ENCODE assay signal across 23 cellular contexts in the genomic region with DNA sequence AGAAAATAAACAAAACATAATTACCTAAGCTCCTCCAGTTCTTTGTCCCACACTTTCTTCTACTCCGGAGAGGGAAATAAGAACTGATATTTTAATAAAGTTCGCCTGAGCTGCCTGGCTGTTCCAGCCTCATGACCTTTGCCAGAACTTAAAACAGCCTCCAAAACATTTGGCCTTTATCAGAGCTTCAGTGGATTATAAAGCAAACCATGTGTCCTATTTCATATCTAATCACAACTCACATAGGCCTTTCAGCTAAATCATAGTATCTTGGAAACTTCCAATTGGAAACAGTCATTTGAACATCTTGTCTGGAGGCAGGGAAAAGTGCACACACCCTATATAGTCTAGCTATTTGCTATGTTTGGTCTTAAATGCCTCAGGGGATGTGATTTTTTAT. TPM values are rescaled to one million over a fixed set of nuclear protein-coding genes. Genes with fewer than 3 reads are reported as not detected.
DNase-seq lines count a peak whose midpoint lies in the region; ATAC-seq and TF ChIP-seq lines count a peak whose summit lies in the region.
"Had no signal": no experiment of that assay in that cellular context is flagged by ENCODE, and none has a peak within 500 bp of the region (broad histone marks: within the 10 kb centered on the region; RNA-seq: fewer than 3 reads in every experiment).

No MANE protein-coding gene starts in this region.

- H4K91ac ChIP-seq in mesenchymal stem cell (ENCODE audit: low read length), result no peak overlapping the region

- H3K9me3 Mint-ChIP-seq in effector memory CD8-positive, alpha-beta T cell, result peaks cover 1 to 7% of the 10 kb centered on the region in 2 donors

- no peak overlapping the region for H3K4me2 ChIP-seq in mesenchymal stem cell (ENCODE audit: low read length, poor library complexity, severe bottlenecking)
- H3K4me2 ChIP-seq: PC-9 had no signal

- ATAC-seq in Right ventricle myocardium superior (ENCODE audit: poor library complexity), result peak; percentile 79
- ATAC-seq in heart right ventricle, result peak; percentile 47 to 79 (median 72)
- no peak for ATAC-seq in effector memory CD8-positive, alpha-beta T cell (replicated peaks)
- ATAC-seq: HepG2 had no signal

- DNase-seq in Right ventricle myocardium superior (no peak), right atrium auricular region (ENCODE audit: low spot score) (no peak), heart right ventricle (no peak), mesenchymal stem cell (no peak), CD1c-positive myeloid dendritic cell (ENCODE audit: extremely low spot score) (no peak), NCI-H345 (lab: John Stamatoyannopoulos, UW) (no peak), occipital lobe (lab: John Stamatoyannopoulos, UW) (no peak)
- no peak for DNase-seq in effector memory CD8-positive, alpha-beta T cell
- DNase-seq: 8988T, ACHN, BE2C, Calu3, DMS79 treated with DMSO at 0.1 percent for 48 hours, Karpas-422, NCI-H1092 treated with DMSO at 0.1 percent for 48 hours, NCI-H1436 treated with DMSO at 0.1 percent for 48 hours, NCI-H187 treated with DMSO at 0.1 percent for 48 hours, NCI-H446 treated with DMSO at 0.1 percent for 48 hours, NCI-H526 treated with DMSO at 0.1 percent for 48 hours, PC-9, SHP77 had no signal

- H3K27ac Mint-ChIP-seq in effector memory CD8-positive, alpha-beta T cell, result no peak overlapping the region
- H3K27ac Mint-ChIP-seq: CD14-positive monocyte had no signal

- H2BK15ac ChIP-seq in mesenchymal stem cell (ENCODE audit: low read depth, poor library complexity, severe bottlenecking), result no peak overlapping the region

- H3K9me3 ChIP-seq in right atrium auricular region (no peaks in the 10 kb centered on the region), heart right ventricle (peaks cover 0 to 25% (median 0%) of the 10 kb centered on the region in 11 donors), mesenchymal stem cell (ENCODE audit: control insufficient read depth, low read length) (no peaks in the 10 kb centered on the region)
- H3K9me3 ChIP-seq: BE2C had no signal

- H3K27me3 ChIP-seq in right atrium auricular region (no peaks in the 10 kb centered on the region), heart right ventricle (no peaks in the 10 kb centered on the region), mesenchymal stem cell (ENCODE audit: control insufficient read depth in 1 of 2, insufficient read depth in 1 of 2, low read length in 2 of 2) (no peaks in the 10 kb centered on the region)
- H3K27me3 ChIP-seq: BE2C had no signal

- intact Hi-C loops in Right ventricle myocardium superior (cut with DNase I) (no loop called here), heart right ventricle (cut with DNase I) (no loop called here)

- H3K27me3 Mint-ChIP-seq in effector memory CD8-positive, alpha-beta T cell, result no peaks in the 10 kb centered on the region

- no peak overlapping the region for H2BK5ac ChIP-seq in mesenchymal stem cell (ENCODE audit: low read depth, low read length, poor library complexity, severe bottlenecking)

- H2AFZ ChIP-seq in mesenchymal stem cell (ENCODE audit: low read depth, low read length), result no peak overlapping the region
- H2AFZ ChIP-seq: PC-9 had no signal

- no peaks in the 10 kb centered on the region for H3K79me1 ChIP-seq in mesenchymal stem cell (replicated peaks; ENCODE audit: low read length, poor library complexity, severe bottlenecking)

- WGBS in heart right ventricle, 2 donors, result 35 to 37% methylated on average over 2 of the region's 2 CpGs
- 97% methylated on average over 2 of the region's 2 CpGs for WGBS in mesenchymal stem cell

- H3K4me3 Mint-ChIP-seq in effector memory CD8-positive, alpha-beta T cell, result no peak overlapping the region
- H3K4me3 Mint-ChIP-seq: CD14-positive monocyte had no signal

- no peak overlapping the region for H3K4ac ChIP-seq in mesenchymal stem cell (ENCODE audit: low read depth in 1 of 2, low read length in 2 of 2)

- H3K36me3 Mint-ChIP-seq in effector memory CD8-positive, alpha-beta T cell (ENCODE audit: insufficient read depth), result no peaks in the 10 kb centered on the region
- H3K36me3 Mint-ChIP-seq: CD14-positive monocyte had no signal

- TF ChIP-seq CTCF in right atrium auricular region (IDR thresholded peaks at IDR 0.05), result no peak
- no peak for TF ChIP-seq CTCF in heart right ventricle (IDR thresholded peaks at IDR 0.05)

- H4K8ac ChIP-seq in mesenchymal stem cell (ENCODE audit: low read length), result no peak overlapping the region

- no peak overlapping the region for H2AK5ac ChIP-seq in mesenchymal stem cell (ENCODE audit: low read length, severe bottlenecking)

- no peak overlapping the region for H3K23ac ChIP-seq in mesenchymal stem cell (ENCODE audit: low read length in 2 of 2)

- no peak overlapping the region for H3K18ac ChIP-seq in mesenchymal stem cell (ENCODE audit: low read depth in 1 of 2, low read length in 2 of 2)

- H3K4me3 ChIP-seq in right atrium auricular region (no peak overlapping the region), heart right ventricle (peak overlapping the region in 3 of 10 donors; percentile 4 to 25 (median 18)), mesenchymal stem cell (ENCODE audit: insufficient read depth in 1 of 2, low read depth in 1 of 2, low read length in 2 of 2) (no peak overlapping the region)
- H3K4me3 ChIP-seq: PC-9 had no signal

- peak overlapping the region; percentile 22 for H3K9ac ChIP-seq in mesenchymal stem cell (ENCODE audit: low read length)

- H3K14ac ChIP-seq in mesenchymal stem cell (ENCODE audit: low read length in 2 of 2), result no peak overlapping the region

- H3K36me3 ChIP-seq in right atrium auricular region, result no peaks in the 10 kb centered on the region
- H3K36me3 ChIP-seq in heart right ventricle, result no peaks in the 10 kb centered on the region
- no peaks in the 10 kb centered on the region for H3K36me3 ChIP-seq in mesenchymal stem cell (ENCODE audit: control insufficient read depth in 1 of 2, insufficient read depth in 2 of 2, low read depth in 1 of 2, low read length in 2 of 2)
- H3K36me3 ChIP-seq: BE2C had no signal

- H2BK120ac ChIP-seq in mesenchymal stem cell (ENCODE audit: low read depth, low read length), result no peak overlapping the region

- H2BK12ac ChIP-seq in mesenchymal stem cell (ENCODE audit: low read length in 2 of 2), result no peak overlapping the region

- H3K4me1 Mint-ChIP-seq in effector memory CD8-positive, alpha-beta T cell (ENCODE audit: low read depth in 2 of 2), result no peaks in the 10 kb centered on the region
- H3K4me1 Mint-ChIP-seq: CD14-positive monocyte had no signal

- peaks cover 0 to 11% of the 10 kb centered on the region in 2 donors for H3K4me1 ChIP-seq in right atrium auricular region
- H3K4me1 ChIP-seq in heart right ventricle, result peaks cover 0 to 14% (median under 1%) of the 10 kb centered on the region in 9 donors
- no peaks in the 10 kb centered on the region for H3K4me1 ChIP-seq in mesenchymal stem cell (ENCODE audit: control insufficient read depth, insufficient read depth, low read depth, low read length)

- H3K27ac ChIP-seq in right atrium auricular region (peak overlapping the region in 1 of 2 donors; percentile 40), heart right ventricle (peak overlapping the region in 5 of 10 donors; percentile 28 to 61 (median 34)), mesenchymal stem cell (ENCODE audit: low read length, poor library complexity, severe bottlenecking) (no peak overlapping the region)
- H3K27ac ChIP-seq: PC-9 had no signal

RNA-seq across cellular contexts. Expression of a gene that starts 45.9 kb away (rescaled TPM):
- total RNA-seq in Right ventricle myocardium superior (2.0 TPM), right atrium auricular region (1 to 10 TPM; 2.2 to 2.4 TPM), heart right ventricle (1 to 10 TPM; 1.1 to 5.9 (median 3.2) TPM), occipital lobe (1.4 TPM)
- polyA plus RNA-seq in heart right ventricle, result 1 to 10 TPM in 1 of 2 donors, under 1 TPM in 1; 0.59 to 1.9 TPM
- polyA plus RNA-seq in mesenchymal stem cell (2013, experiment 1 of 2), result 7.8 TPM
- 7.1 TPM for polyA plus RNA-seq in mesenchymal stem cell (2013, experiment 2 of 2)
- total RNA-seq: Calu3 had no signal
- polyA plus RNA-seq: CD14-positive monocyte had no signal
